9 cellular contexts compared by ENCODE assay signal in genomic region chr5:135887447-135887864, GRCh38. TPM values are rescaled to one million over a fixed set of nuclear protein-coding genes. Genes with fewer than 3 reads are reported as not detected.
DNase-seq lines count a peak whose midpoint lies in the region; ATAC-seq and TF ChIP-seq lines count a peak whose summit lies in the region.
"Had no signal": no experiment of that assay in that cellular context is flagged by ENCODE, and none has a peak within 500 bp of the region (broad histone marks: within the 10 kb centered on the region; RNA-seq: fewer than 3 reads in every experiment).

No MANE protein-coding gene starts in this region.

- POLR2A ChIA-PET in BJ (lab: Charles Lee) = no interaction called here

- TF ChIP-seq CTCF in BJ (IDR thresholded peaks at IDR 0.05; ENCODE audit: insufficient read depth, low read depth, low read length) (peak; percentile 82), dorsolateral prefrontal cortex (IDR thresholded peaks at IDR 0.05 in 54 of 56, conservative IDR thresholded peaks at IDR 0.05 in 2 of 56; ENCODE audit: low read depth in 1 of 56, partially characterized antibody in 56 of 56) (peak; percentile 42 to 93 (median 82))

- peaks cover 19% of the 10 kb centered on the region for H3K27me3 Mint-ChIP-seq in activated CD4-positive, alpha-beta T cell treated with anti-CD3 and anti-CD28 coated beads, Interleukin-2, amount 10 ng/mL, durations not matched to agents 24 days and 14 days
- peaks cover 4% of the 10 kb centered on the region for H3K27me3 Mint-ChIP-seq in memory B cell

- peak; percentile 87 for ATAC-seq in GM19035 (IDR thresholded peaks at IDR 0.05; ENCODE audit: unreplicated experiment)
- ATAC-seq in HG03175 (IDR thresholded peaks at IDR 0.05; ENCODE audit: unreplicated experiment) = peak; percentile 88
- peak; percentile 94 for ATAC-seq in memory B cell (ENCODE audit: low read depth)

- H3K4me3 ChIP-seq in BJ (ENCODE audit: low read depth, low read length) (no peak overlapping the region), dorsolateral prefrontal cortex (no peak overlapping the region)

- CTCF ChIA-PET in BJ (lab: Yijun Ruan, JAX) = interaction anchor here (0.6 to 5.1 kb wide), 9 partner anchors 10 to 325 kb away, joined by 3 to 74 read pairs (median 5); no protein-coding TSS in a partner anchor

- H3K4me1 Mint-ChIP-seq in activated CD4-positive, alpha-beta T cell treated with anti-CD3 and anti-CD28 coated beads, Interleukin-2, amount 10 ng/mL, durations not matched to agents 24 days and 14 days = peaks cover 5% of the 10 kb centered on the region
- H3K4me1 Mint-ChIP-seq in memory B cell = peaks cover 6% of the 10 kb centered on the region

- H3K9me3 Mint-ChIP-seq in activated CD4-positive, alpha-beta T cell treated with anti-CD3 and anti-CD28 coated beads, Interleukin-2, amount 10 ng/mL, durations not matched to agents 24 days and 14 days = no peaks in the 10 kb centered on the region
- H3K9me3 Mint-ChIP-seq in memory B cell = no peaks in the 10 kb centered on the region

- intact Hi-C loops in activated CD4-positive, alpha-beta T cell treated with anti-CD3 and anti-CD28 coated beads, Interleukin-2, amount 10 ng/mL, durations not matched to agents 24 days and 14 days (cut with micrococcal nuclease) = loop anchor here (1.0 to 10.0 kb wide), 4 partner anchors 175 to 537 kb away; no protein-coding TSS in a partner anchor
- intact Hi-C loops in dorsolateral prefrontal cortex (cut with DNase I) = loop anchor here (2.0 to 5.0 kb wide), 5 partner anchors 55 to 325 kb away; partner anchors contain the start of gene SLC25A48 (in 1 of the 2)

- no peak overlapping the region for H3K27ac Mint-ChIP-seq in activated CD4-positive, alpha-beta T cell treated with anti-CD3 and anti-CD28 coated beads, Interleukin-2, amount 10 ng/mL, durations not matched to agents 24 days and 14 days
- no peak overlapping the region for H3K27ac Mint-ChIP-seq in memory B cell

- no peak overlapping the region for H3K27ac ChIP-seq in dorsolateral prefrontal cortex

- no peak for DNase-seq in BJ (ENCODE audit: low read depth)
- DNase-seq in NCI-H345 treated with DMSO at 0.1 percent for 48 hours (lab: John Stamatoyannopoulos, UW; ENCODE audit: unreplicated experiment) = peak; percentile 74
- peak; percentile 89 for DNase-seq in activated CD4-positive, alpha-beta T cell treated with anti-CD3 and anti-CD28 coated beads, Interleukin-2, amount 10 ng/mL, durations not matched to agents 24 days and 14 days
- DNase-seq in dorsolateral prefrontal cortex = peak in 7 of 10 donors; percentile 47 to 66 (median 58)
- DNase-seq in memory B cell (ENCODE audit: low spot score in 2 of 2) = peak; percentile 57 to 60
- DNase-seq in stimulated activated CD8-positive, alpha-beta memory T cell treated with anti-CD3 and anti-CD28 coated beads, Interleukin-2, amount 100 ng/mL, for 48 hours (ENCODE audit: low read depth in 2 of 2) = peak; percentile 21 to 44

- H3K27me3 ChIP-seq in BJ (ENCODE audit: control insufficient read depth, insufficient read depth, low read length) = 0 out of 2 replicates have a peak, but pooled peaks cover 2% of the 10 kb centered on the region
- H3K27me3 ChIP-seq in dorsolateral prefrontal cortex = peaks cover 0 to 14% (median 0%) of the 10 kb centered on the region in 45 donors

- no peak overlapping the region for H3K4me3 Mint-ChIP-seq in activated CD4-positive, alpha-beta T cell treated with anti-CD3 and anti-CD28 coated beads, Interleukin-2, amount 10 ng/mL, durations not matched to agents 24 days and 14 days
- H3K4me3 Mint-ChIP-seq in memory B cell = peak overlapping the region; percentile 36

- H3K36me3 Mint-ChIP-seq in activated CD4-positive, alpha-beta T cell treated with anti-CD3 and anti-CD28 coated beads, Interleukin-2, amount 10 ng/mL, durations not matched to agents 24 days and 14 days (ENCODE audit: low read depth) = no peaks in the 10 kb centered on the region
- H3K36me3 Mint-ChIP-seq in memory B cell = no peaks in the 10 kb centered on the region

- no peaks in the 10 kb centered on the region for H3K36me3 ChIP-seq in BJ (ENCODE audit: control insufficient read depth, insufficient read depth, low read length)

RNA-seq across cellular contexts. Expression of gene IL9, which starts 8.2 kb away (rescaled TPM):
- polyA plus RNA-seq in BJ (2011; rRNA removed) = not detected in 2 replicates
- not detected in 2 replicates for polyA minus RNA-seq in BJ (2011; rRNA and poly(A)+ RNA removed)
- 0.75 TPM in 1 of 2 replicates, not detected in the other for total RNA-seq in activated CD4-positive, alpha-beta T cell treated with anti-CD3 and anti-CD28 coated beads, Interleukin-2, amount 10 ng/mL, durations not matched to agents 24 days and 14 days
- total RNA-seq in dorsolateral prefrontal cortex = not detected

RNA-seq across cellular contexts. Expression of gene SLC25A48, which starts 53.0 kb away (rescaled TPM):
- not detected in 2 replicates for polyA plus RNA-seq in BJ (2011; rRNA removed)
- not detected in 2 replicates for polyA minus RNA-seq in BJ (2011; rRNA and poly(A)+ RNA removed)
- not detected in 2 replicates for total RNA-seq in activated CD4-positive, alpha-beta T cell treated with anti-CD3 and anti-CD28 coated beads, Interleukin-2, amount 10 ng/mL, durations not matched to agents 24 days and 14 days
- 10 to 100 TPM in 115 of 120 experiments, 1 to 10 TPM in 5; 5.7 to 93.2 (median 24.3) TPM for total RNA-seq in dorsolateral prefrontal cortex
- total RNA-seq: T-helper 2 cell treated with Interferon-gamma antibody and Interleukin-4, amounts not matched to agents 100 ng/mL and 5 ng/mL, for 36 hours had no signal
